In genomic region chr12:77741974-77742517, GRCh38 we compare ENCODE assay signal across 20 cellular contexts.
DNase-seq lines count a peak whose midpoint lies in the region; ATAC-seq, FAIRE-seq and TF ChIP-seq lines count a peak whose summit lies in the region.
"Had no signal": no experiment of that assay in that cellular context is flagged by ENCODE, and none has a peak within 500 bp of the region (broad histone marks: within the 10 kb centered on the region; RNA-seq: fewer than 3 reads in every experiment).

No MANE protein-coding gene starts in this region.

- H3K79me2 ChIP-seq in K562 (ENCODE audit: control insufficient read depth, insufficient read depth, low read length) = no peaks in the 10 kb centered on the region

- intact Hi-C loops in IMR-90 (cut with micrococcal nuclease) = no loop called here
- intact Hi-C loops in K562 (cut with micrococcal nuclease) = no loop called here

- no CpG with 5 or more reads among the region's 1 CpG for WGBS in IMR-90 (ENCODE audit: extremely low coverage in 2 of 2, insufficient read length in 1 of 2), 2 experiments
- WGBS in K562 (ENCODE audit: insufficient coverage, low coverage, missing lambda C conversion rate) = 0% methylated on average over 1 of the region's 1 CpG

- BruUV-seq in IMR-90 (replicated peaks; lab: Mats Ljungman, UMichigan) (no TSS peak), K562 (replicated peaks; lab: Mats Ljungman, UMichigan) (no TSS peak)

- H3K9me3 Mint-ChIP-seq in activated CD4-positive, alpha-beta memory T cell treated with anti-CD3 and anti-CD28 coated beads, Interleukin-2, amount 10 ng/mL, durations not matched to agents 7 days and 5 days = peaks cover 7% of the 10 kb centered on the region

- in situ Hi-C loops in IMR-90 (cut with MboI; ENCODE audit: low sequenced_read_pairs) = no loop called here
- in situ Hi-C loops in K562 (cut with MboI) = no loop called here

- no peak overlapping the region for H4K8ac ChIP-seq in IMR-90 (ENCODE audit: low read depth in 2 of 2, low read length in 2 of 2)

- no peak overlapping the region for H2BK120ac ChIP-seq in IMR-90 (ENCODE audit: low read depth, low read length)

- H3K27ac Mint-ChIP-seq in activated CD4-positive, alpha-beta memory T cell treated with anti-CD3 and anti-CD28 coated beads, Interleukin-2, amount 10 ng/mL, durations not matched to agents 7 days and 5 days = no peak overlapping the region
- H3K27ac Mint-ChIP-seq: B cell; CD14-positive monocyte; CD4-positive, alpha-beta T cell; CD8-positive, alpha-beta memory T cell; H9 had no signal

- DNase-seq in DMS53 (lab: John Stamatoyannopoulos, UW) (peak; percentile 53), IMR-90 (no peak), K562 (ENCODE audit: extremely low read depth in 1 of 4, low spot score in 3 of 4) (no peak), NCI-H2107 treated with DMSO at 0.1 percent for 48 hours (lab: John Stamatoyannopoulos, UW; ENCODE audit: unreplicated experiment) (no peak), BE2C (no peak), midbrain (lab: John Stamatoyannopoulos, UW) (no peak)
- DNase-seq in activated CD4-positive, alpha-beta memory T cell treated with anti-CD3 and anti-CD28 coated beads, Interleukin-2, amount 10 ng/mL, durations not matched to agents 7 days and 5 days = no peak
- DNase-seq: CD4-positive, alpha-beta T cell; CD8-positive, alpha-beta memory T cell; DMS 273 treated with DMSO at 0.1 percent for 48 hours; DND-41; GM23248; H9 had no signal

- H2AK9ac ChIP-seq in IMR-90 (replicated peaks; ENCODE audit: low read depth, low read length, poor library complexity) = no peak overlapping the region

- no peak overlapping the region for H2BK20ac ChIP-seq in IMR-90 (ENCODE audit: low read depth, low read length)

- no peak overlapping the region for H4K91ac ChIP-seq in IMR-90 (ENCODE audit: insufficient read depth, low read depth, low read length)

- no peak overlapping the region for H3K14ac ChIP-seq in IMR-90 (replicated peaks; ENCODE audit: low read depth, low read length)

- H2AFZ ChIP-seq in IMR-90 (replicated peaks; ENCODE audit: low read length, poor library complexity) (no peak overlapping the region), K562 (ENCODE audit: low read depth, low read length) (no peak overlapping the region)
- H2AFZ ChIP-seq: GM23248 had no signal

- H4K20me1 ChIP-seq in IMR-90 (ENCODE audit: insufficient read depth, low read length) = no peaks in the 10 kb centered on the region
- no peaks in the 10 kb centered on the region for H4K20me1 ChIP-seq in K562 (replicated peaks; ENCODE audit: control insufficient read depth, insufficient read depth, low read length)
- H4K20me1 ChIP-seq: BLaER1 treated with 17β-estradiol and CSF1 and Interleukin-3, amounts not matched to agents 10 nM and 100 nM had no signal

- no peaks in the 10 kb centered on the region for H3K36me3 Mint-ChIP-seq in activated CD4-positive, alpha-beta memory T cell treated with anti-CD3 and anti-CD28 coated beads, Interleukin-2, amount 10 ng/mL, durations not matched to agents 7 days and 5 days (ENCODE audit: low read depth)
- H3K36me3 Mint-ChIP-seq: CD14-positive monocyte; CD8-positive, alpha-beta memory T cell had no signal

- H3K56ac ChIP-seq in IMR-90 (ENCODE audit: extremely low read depth, insufficient read depth, low read length) = no peak overlapping the region

- H3K9ac ChIP-seq in IMR-90 (ENCODE audit: low read depth, low read length) = no peak overlapping the region
- no peak overlapping the region for H3K9ac ChIP-seq in K562 (ENCODE audit: insufficient read depth in 1 of 2, low read depth in 2 of 2, low read length in 2 of 2)
- H3K9ac ChIP-seq: BLaER1 treated with 17β-estradiol and CSF1 and Interleukin-3, amounts not matched to agents 10 nM and 100 nM; GM23248 had no signal

- H3K4me2 ChIP-seq in IMR-90 (ENCODE audit: low read depth, low read length) (no peak overlapping the region), K562 (ENCODE audit: insufficient read depth, low read length) (no peak overlapping the region)
- H3K4me2 ChIP-seq: BLaER1 treated with 17β-estradiol and CSF1 and Interleukin-3, amounts not matched to agents 10 nM and 100 nM had no signal

- POLR2A ChIA-PET in IMR-90 (lab: Charles Lee; ENCODE audit: unreplicated experiment) = no interaction called here
- POLR2A ChIA-PET in K562 (lab: Yijun Ruan, JAX) = no interaction called here
- POLR2A ChIA-PET in activated CD4-positive, alpha-beta memory T cell treated with anti-CD3 and anti-CD28 coated beads, Interleukin-2, amount 10 ng/mL, durations not matched to agents 7 days and 5 days (lab: Charles Lee) = no interaction called here

- no peaks in the 10 kb centered on the region for H3K36me3 ChIP-seq in IMR-90 (ENCODE audit: control insufficient read depth, insufficient read depth, low read length)
- H3K36me3 ChIP-seq in K562 (ENCODE audit: control insufficient read depth, insufficient read depth, low read length) = no peaks in the 10 kb centered on the region
- H3K36me3 ChIP-seq in BE2C = no peaks in the 10 kb centered on the region
- H3K36me3 ChIP-seq: BLaER1 treated with 17β-estradiol and CSF1 and Interleukin-3, amounts not matched to agents 10 nM and 100 nM had no signal

- no peak overlapping the region for H2AK5ac ChIP-seq in IMR-90 (ENCODE audit: low read depth, low read length)

- H3K9me1 ChIP-seq in IMR-90 (ENCODE audit: insufficient read depth, low read length) (no peaks in the 10 kb centered on the region), K562 (ENCODE audit: control insufficient read depth, insufficient read depth, low read length) (no peaks in the 10 kb centered on the region)

- H4K5ac ChIP-seq in IMR-90 (ENCODE audit: low read depth, low read length) = no peak overlapping the region

- H2BK5ac ChIP-seq in IMR-90 (ENCODE audit: low read depth, low read length, poor library complexity, severe bottlenecking) = no peak overlapping the region

- TF ChIP-seq RAD21 in IMR-90 (IDR thresholded peaks at IDR 0.05; ENCODE audit: low read length) (no peak), K562 (CRISPR knock-in tag; conservative IDR thresholded peaks at IDR 0.05 in 1 of 2, IDR thresholded peaks at IDR 0.05 in 1 of 2) (no peak)

- peak overlapping the region; percentile 52 for H3K27ac ChIP-seq in 22Rv1
- H3K27ac ChIP-seq in IMR-90 (ENCODE audit: insufficient read depth, low read length) = no peak overlapping the region
- H3K27ac ChIP-seq in K562 (ENCODE audit: extremely low read depth, low read depth, low read length) = no peak overlapping the region
- H3K27ac ChIP-seq: BLaER1 treated with 17β-estradiol and CSF1 and Interleukin-3, amounts not matched to agents 10 nM and 100 nM; GM23248 had no signal

- no peak overlapping the region for H3K18ac ChIP-seq in IMR-90 (ENCODE audit: low read depth, low read length)

- TF ChIP-seq EP300 in K562 (IDR thresholded peaks at IDR 0.05; ENCODE audit: low read length) = no peak

- no peaks in the 10 kb centered on the region for H3K4me1 ChIP-seq in IMR-90 (ENCODE audit: control insufficient read depth, insufficient read depth, low read length)
- no peaks in the 10 kb centered on the region for H3K4me1 ChIP-seq in K562 (replicated peaks in 1 of 2; ENCODE audit: control insufficient read depth in 2 of 2, insufficient read depth in 2 of 2, low read length in 2 of 2)
- no peaks in the 10 kb centered on the region for H3K4me1 ChIP-seq in BE2C

- H3K79me1 ChIP-seq in IMR-90 (ENCODE audit: low read depth in 1 of 2, low read length in 2 of 2) = no peaks in the 10 kb centered on the region

- CTCF ChIA-PET in IMR-90 (lab: Yijun Ruan, JAX) = no interaction called here
- CTCF ChIA-PET in K562 (lab: Yijun Ruan, JAX; ENCODE audit: low intra/inter-chr PET ratio) = no interaction called here
- CTCF ChIA-PET in activated CD4-positive, alpha-beta memory T cell treated with anti-CD3 and anti-CD28 coated beads, Interleukin-2, amount 10 ng/mL, durations not matched to agents 7 days and 5 days (lab: Charles Lee) = no interaction called here

- FAIRE-seq in K562 (lab: Jason Lieb, UNC) = no peak
- FAIRE-seq: G401.6, GM19239 had no signal

- dilution Hi-C loops in IMR-90 (cut with HindIII; ENCODE audit: low sequenced_read_pairs, unreplicated experiment) = no loop called here

- H3K27me3 Mint-ChIP-seq in activated CD4-positive, alpha-beta memory T cell treated with anti-CD3 and anti-CD28 coated beads, Interleukin-2, amount 10 ng/mL, durations not matched to agents 7 days and 5 days = no peaks in the 10 kb centered on the region
- H3K27me3 Mint-ChIP-seq: B cell; CD4-positive, alpha-beta T cell; CD8-positive, alpha-beta memory T cell had no signal

- no peak overlapping the region for H2BK15ac ChIP-seq in IMR-90 (ENCODE audit: low read depth, low read length)

- no peak overlapping the region for H3K4me3 Mint-ChIP-seq in activated CD4-positive, alpha-beta memory T cell treated with anti-CD3 and anti-CD28 coated beads, Interleukin-2, amount 10 ng/mL, durations not matched to agents 7 days and 5 days
- H3K4me3 Mint-ChIP-seq: B cell; CD14-positive monocyte; CD4-positive, alpha-beta T cell; CD8-positive, alpha-beta memory T cell; H9 had no signal

- H3K4me3 ChIP-seq in IMR-90 (ENCODE audit: insufficient read depth, low read depth, low read length) (no peak overlapping the region), K562 (no peak overlapping the region), BE2C (ENCODE audit: low read depth, low read length) (no peak overlapping the region)
- H3K4me3 ChIP-seq: BLaER1 treated with 17β-estradiol and CSF1 and Interleukin-3, amounts not matched to agents 10 nM and 100 nM; GM23248 had no signal

- TF ChIP-seq CTCF in 22Rv1 (IDR thresholded peaks at IDR 0.05) (no peak), IMR-90 (conservative IDR thresholded peaks at IDR 0.05; ENCODE audit: low read depth, low read length) (no peak), K562 (IDR thresholded peaks at IDR 0.05 in 2 of 3, conservative IDR thresholded peaks at IDR 0.05 in 1 of 3; ENCODE audit: insufficient read depth in 2 of 3, low read depth in 1 of 3, low read length in 3 of 3) (no peak), BE2C (IDR thresholded peaks at IDR 0.05; ENCODE audit: low read depth, low read length) (no peak)

- H3K23ac ChIP-seq in IMR-90 (ENCODE audit: low read depth, low read length) = no peak overlapping the region

- H3K27me3 ChIP-seq in IMR-90 (ENCODE audit: control insufficient read depth, insufficient read depth, low read length) = no peaks in the 10 kb centered on the region; the same call in 1 of the 2 replicates
- no peaks in the 10 kb centered on the region for H3K27me3 ChIP-seq in K562 (ENCODE audit: control insufficient read depth in 2 of 2, insufficient read depth in 2 of 2, low read length in 2 of 2)
- no peaks in the 10 kb centered on the region for H3K27me3 ChIP-seq in BE2C
- H3K27me3 ChIP-seq: BLaER1 treated with 17β-estradiol and CSF1 and Interleukin-3, amounts not matched to agents 10 nM and 100 nM had no signal

- H3K4ac ChIP-seq in IMR-90 (ENCODE audit: low read depth, low read length) = no peak overlapping the region

- no peak for ATAC-seq in IMR-90 (ENCODE audit: low read depth)
- no peak for ATAC-seq in K562
- ATAC-seq: HCT116 had no signal

- no peaks in the 10 kb centered on the region for H3K9me3 ChIP-seq in IMR-90 (ENCODE audit: control insufficient read depth, insufficient read depth, low read length)
- no peaks in the 10 kb centered on the region; the same call in 1 of the 2 replicates for H3K9me3 ChIP-seq in K562 (replicated peaks; ENCODE audit: control insufficient read depth, insufficient read depth, low read depth, low read length)
- H3K9me3 ChIP-seq in BE2C = no peaks in the 10 kb centered on the region
- H3K9me3 ChIP-seq: BLaER1 treated with 17β-estradiol and CSF1 and Interleukin-3, amounts not matched to agents 10 nM and 100 nM had no signal

- H3K4me1 Mint-ChIP-seq in activated CD4-positive, alpha-beta memory T cell treated with anti-CD3 and anti-CD28 coated beads, Interleukin-2, amount 10 ng/mL, durations not matched to agents 7 days and 5 days = no peaks in the 10 kb centered on the region
- H3K4me1 Mint-ChIP-seq: CD14-positive monocyte; CD8-positive, alpha-beta memory T cell had no signal

- no peak for TF ChIP-seq POLR2A in IMR-90 (IDR thresholded peaks at IDR 0.05; ENCODE audit: low read depth, low read length)
- TF ChIP-seq POLR2A in K562 (conservative IDR thresholded peaks at IDR 0.05) = no peak
